10 cellular contexts compared by ENCODE assay signal in genomic region chr5:172429201-172429940, GRCh38. TPM values are rescaled to one million over a fixed set of nuclear protein-coding genes. Genes with fewer than 3 reads are reported as not detected.
DNase-seq lines count a peak whose midpoint lies in the region; ATAC-seq and TF ChIP-seq lines count a peak whose summit lies in the region.
"Had no signal": no experiment of that assay in that cellular context is flagged by ENCODE, and none has a peak within 500 bp of the region (broad histone marks: within the 10 kb centered on the region; RNA-seq: fewer than 3 reads in every experiment).

No MANE protein-coding gene starts in this region.

- no peak overlapping the region for H3K4me3 Mint-ChIP-seq in dendritic cell treated with granulocyte-macrophage colony-stimulating factor and Interleukin-4, amounts not matched to agents 40 ng/mL and 50 ng/mL, for 4 days
- H3K4me3 Mint-ChIP-seq: central memory CD8-positive, alpha-beta T cell had no signal

- no peaks in the 10 kb centered on the region for H3K9me3 Mint-ChIP-seq in dendritic cell treated with granulocyte-macrophage colony-stimulating factor and Interleukin-4, amounts not matched to agents 40 ng/mL and 50 ng/mL, for 4 days
- H3K9me3 Mint-ChIP-seq: central memory CD8-positive, alpha-beta T cell had no signal

- H3K4me3 ChIP-seq in lower lobe of right lung (no peak overlapping the region), thyroid gland (replicated peaks in 1 of 3) (no peak overlapping the region)

- no peak for TF ChIP-seq POLR2A in thyroid gland (IDR thresholded peaks at IDR 0.05)

- no peaks in the 10 kb centered on the region for H3K36me3 ChIP-seq in lower lobe of right lung
- H3K36me3 ChIP-seq in thyroid gland = no peaks in the 10 kb centered on the region

- H3K9me3 ChIP-seq in lower lobe of right lung = no peaks in the 10 kb centered on the region
- no peaks in the 10 kb centered on the region for H3K9me3 ChIP-seq in thyroid gland

- H3K36me3 Mint-ChIP-seq in dendritic cell treated with granulocyte-macrophage colony-stimulating factor and Interleukin-4, amounts not matched to agents 40 ng/mL and 50 ng/mL, for 4 days (ENCODE audit: low read depth) = no peaks in the 10 kb centered on the region

- 83 to 84% methylated on average over 8 of the region's 8 CpGs for WGBS in thyroid gland, 2 donors

- ATAC-seq in lower lobe of right lung = peak; percentile 79 to 83
- no peak for ATAC-seq in GM21526 (IDR thresholded peaks at IDR 0.05; ENCODE audit: low FRiP score, unreplicated experiment)
- no peak for ATAC-seq in GM19397 (IDR thresholded peaks at IDR 0.05; ENCODE audit: unreplicated experiment)

- peaks cover 66% of the 10 kb centered on the region for H3K4me1 ChIP-seq in lower lobe of right lung
- H3K4me1 ChIP-seq in thyroid gland = peaks cover 10 to 31% of the 10 kb centered on the region in 2 donors

- peak overlapping the region; percentile 79 for H3K27ac Mint-ChIP-seq in dendritic cell treated with granulocyte-macrophage colony-stimulating factor and Interleukin-4, amounts not matched to agents 40 ng/mL and 50 ng/mL, for 4 days

- intact Hi-C loops in dendritic cell treated with granulocyte-macrophage colony-stimulating factor and Interleukin-4, amounts not matched to agents 40 ng/mL and 50 ng/mL, for 4 days (cut with micrococcal nuclease) = no loop called here
- intact Hi-C loops in lower lobe of right lung (cut with DNase I) (no loop called here), thyroid gland (cut with DNase I) (no loop called here)

- peaks cover 34% of the 10 kb centered on the region for H3K27me3 Mint-ChIP-seq in dendritic cell treated with granulocyte-macrophage colony-stimulating factor and Interleukin-4, amounts not matched to agents 40 ng/mL and 50 ng/mL, for 4 days

- DNase-seq in LHCN-M2 (ENCODE audit: low read depth) (peak; percentile 90), lower lobe of right lung (no peak), thyroid gland (no peak), HUDEP-2 (lab: John Stamatoyannopoulos, UW; ENCODE audit: unreplicated experiment in 76 of 76) (no peak), cortex of kidney (lab: John Stamatoyannopoulos, UW) (no peak)
- DNase-seq: activated CD4-positive, alpha-beta T cell treated with anti-CD3 and anti-CD28 coated beads, Interleukin-2, amount 50 U/mL, for 1 hour had no signal

- H3K4me1 Mint-ChIP-seq in dendritic cell treated with granulocyte-macrophage colony-stimulating factor and Interleukin-4, amounts not matched to agents 40 ng/mL and 50 ng/mL, for 4 days (ENCODE audit: low read depth) = peaks cover 38% of the 10 kb centered on the region
- H3K4me1 Mint-ChIP-seq: central memory CD8-positive, alpha-beta T cell had no signal

- TF ChIP-seq CTCF in lower lobe of right lung (IDR thresholded peaks at IDR 0.05) = no peak
- no peak for TF ChIP-seq CTCF in thyroid gland (IDR thresholded peaks at IDR 0.05)

- peak overlapping the region; percentile 78 for H3K27ac ChIP-seq in lower lobe of right lung
- peak overlapping the region; percentile 56 to 64 (median 59) for H3K27ac ChIP-seq in thyroid gland

- H3K27me3 ChIP-seq in lower lobe of right lung (ENCODE audit: low read depth) (no peaks in the 10 kb centered on the region), thyroid gland (no peaks in the 10 kb centered on the region)

RNA-seq across cellular contexts. Expression of gene SH3PXD2B, which starts 25.0 kb away (rescaled TPM):
- 23.1 and 25.9 TPM in 2 replicates for total RNA-seq in LHCN-M2 (2014; rRNA removed)
- 36.7 TPM for polyA plus RNA-seq in LHCN-M2 (2012)
- total RNA-seq in lower lobe of right lung = 49.8 TPM
- 10 to 100 TPM; 13.7 to 27.1 (median 21.1) TPM for total RNA-seq in thyroid gland

Comparison
In these comparisons a context has a peak if more than half of its experiments do, and no peak if none do; other contexts are left out.
1. ATAC-seq: peak in lower lobe of right lung (2 of 2); none in GM21526 (single experiment) and GM19397 (single experiment).